27 cellular contexts compared by ENCODE assay signal in genomic region chr19:2360876-2361232, GRCh38.
"Had no signal": no experiment of that assay in that cellular context is flagged by ENCODE, and none has a peak within 500 bp of the region (broad histone marks: within the 10 kb centered on the region; RNA-seq: fewer than 3 reads in every experiment).

No MANE protein-coding gene starts in this region.

- DNase-seq: activated CD4-positive, alpha-beta T cell treated with anti-CD3 and anti-CD28 coated beads for 4 hours; activated CD4-positive, alpha-beta T cell treated with anti-CD3 and anti-CD28 coated beads, Interleukin-2, amount 50 U/mL, for 4 hours; activated gamma-delta T cell; activated naive CD4-positive, alpha-beta T cell treated with anti-CD3 and anti-CD28 coated beads, Interleukin-2, amount 10 ng/mL, durations not matched to agents 7 days and 5 days; activated naive CD8-positive, alpha-beta T cell treated with anti-CD3 and anti-CD28 coated beads, Interleukin-2, amount 10 ng/mL, durations not matched to agents 7 days and 5 days; brain microvascular endothelial cell; dorsolateral prefrontal cortex; effector memory CD4-positive, alpha-beta T cell; erythroblast; gastrocnemius medialis; glutamatergic neuron; islet precursor cell; left ventricle myocardium inferior; retina; sigmoid colon; small intestine; stimulated activated CD4-positive, alpha-beta T cell treated with anti-CD3 and anti-CD28 coated beads, Interleukin-4, amount 100 ng/mL, for 4 hours; stimulated activated CD8-positive, alpha-beta memory T cell treated with anti-CD3 and anti-CD28 coated beads, Interleukin-4, amount 100 ng/mL, for 48 hours; stimulated activated naive B cell treated with anti-CD40 and anti-IgM and Interleukin-4, amounts not matched to agents 10 μg/mL and 1 μg/mL and 100 μg/mL, for 72 hours; transverse colon had no signal

- H3K9me3 Mint-ChIP-seq: activated naive CD4-positive, alpha-beta T cell treated with anti-CD3 and anti-CD28 coated beads, Interleukin-2, amount 10 ng/mL, durations not matched to agents 7 days and 5 days; activated T-helper 1 cell treated with anti-CD3 and anti-CD28 coated beads, Interleukin-12 subunit alpha, Interleukin-12 subunit beta, Interleukin-2, Interleukin-4 antibody, amounts not matched to agents 30 ng/mL and 10 ng/mL and 1 ng/mL, durations not matched to agents 14 hours and 24 hours and 36 hours; nephron had no signal

- H3K4me3 Mint-ChIP-seq: activated naive CD4-positive, alpha-beta T cell treated with anti-CD3 and anti-CD28 coated beads, Interleukin-2, amount 10 ng/mL, durations not matched to agents 7 days and 5 days; activated naive CD8-positive, alpha-beta T cell treated with anti-CD3 and anti-CD28 coated beads, Interleukin-2, amount 10 ng/mL, durations not matched to agents 7 days and 5 days; activated T-helper 1 cell treated with anti-CD3 and anti-CD28 coated beads, Interleukin-12 subunit alpha, Interleukin-12 subunit beta, Interleukin-2, Interleukin-4 antibody, amounts not matched to agents 30 ng/mL and 10 ng/mL and 1 ng/mL, durations not matched to agents 14 hours and 24 hours and 36 hours; stimulated activated naive B cell treated with anti-CD40 and anti-IgM and Interleukin-4, amounts not matched to agents 10 μg/mL and 1 μg/mL and 100 μg/mL, for 72 hours had no signal

- H3K4me1 ChIP-seq: gastrocnemius medialis, pancreas, prostate gland had no signal

- ATAC-seq: gastrocnemius medialis had no signal

- H3K27ac Mint-ChIP-seq: activated naive CD4-positive, alpha-beta T cell treated with anti-CD3 and anti-CD28 coated beads, Interleukin-2, amount 10 ng/mL, durations not matched to agents 7 days and 5 days; activated naive CD8-positive, alpha-beta T cell treated with anti-CD3 and anti-CD28 coated beads, Interleukin-2, amount 10 ng/mL, durations not matched to agents 7 days and 5 days; activated T-helper 1 cell treated with anti-CD3 and anti-CD28 coated beads, Interleukin-12 subunit alpha, Interleukin-12 subunit beta, Interleukin-2, Interleukin-4 antibody, amounts not matched to agents 30 ng/mL and 10 ng/mL and 1 ng/mL, durations not matched to agents 14 hours and 24 hours and 36 hours had no signal

- H3K36me3 Mint-ChIP-seq: activated naive CD4-positive, alpha-beta T cell treated with anti-CD3 and anti-CD28 coated beads, Interleukin-2, amount 10 ng/mL, durations not matched to agents 7 days and 5 days; activated naive CD8-positive, alpha-beta T cell treated with anti-CD3 and anti-CD28 coated beads, Interleukin-2, amount 10 ng/mL, durations not matched to agents 7 days and 5 days had no signal

- H3K4me3 ChIP-seq: coronary artery, gastrocnemius medialis, left ventricle myocardium inferior, lung, mucosa of descending colon, pancreas, prostate gland, sigmoid colon, transverse colon had no signal

- H3K9me3 ChIP-seq: gastrocnemius medialis, left ventricle myocardium inferior, mucosa of descending colon, pancreas, prostate gland, sigmoid colon, transverse colon had no signal

- H3K27ac ChIP-seq: brain microvascular endothelial cell, coronary artery, dorsolateral prefrontal cortex, gastrocnemius medialis, left ventricle myocardium inferior, pancreas, prostate gland, sigmoid colon, transverse colon had no signal

- H3K36me3 ChIP-seq: brain microvascular endothelial cell, gastrocnemius medialis, left ventricle myocardium inferior, pancreas, prostate gland, sigmoid colon, transverse colon had no signal
